ENCODE assay signal across 9 cellular contexts in the genomic region with DNA sequence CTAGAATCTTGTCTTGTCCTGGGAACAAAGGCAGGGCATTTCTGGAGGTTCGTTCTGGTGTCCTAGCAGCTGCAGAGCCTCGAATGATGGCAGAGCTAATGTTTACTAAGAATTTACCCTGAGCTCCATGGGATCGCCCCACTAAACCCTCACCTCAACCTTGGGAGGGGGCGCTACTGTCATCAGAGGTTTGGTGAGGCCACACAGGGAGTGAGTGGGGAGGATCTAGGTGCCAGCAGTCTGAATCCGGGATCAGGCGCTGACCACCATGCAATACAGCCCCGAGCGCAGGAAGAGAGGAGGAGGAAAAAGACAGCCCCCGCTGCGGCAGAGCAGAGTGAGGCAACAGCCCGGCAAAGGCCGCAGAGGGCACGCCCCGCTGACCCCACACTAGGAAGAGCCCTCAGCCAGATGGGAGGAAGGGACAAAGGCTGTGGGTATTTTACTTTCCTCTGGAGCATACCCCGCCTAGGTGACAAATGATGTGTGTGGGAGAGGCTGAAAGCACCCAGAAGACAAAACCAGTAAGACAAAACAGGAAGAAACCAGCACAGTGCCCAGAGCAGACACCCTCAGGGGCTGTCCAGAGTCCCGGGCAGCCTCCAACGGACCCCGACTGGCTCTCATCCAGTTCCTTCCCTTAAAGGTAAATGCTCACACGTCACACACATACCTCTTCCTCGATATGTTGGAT.
DNase-seq lines count a peak whose midpoint lies in the region; ATAC-seq, FAIRE-seq and TF ChIP-seq lines count a peak whose summit lies in the region.
"Had no signal": no experiment of that assay in that cellular context is flagged by ENCODE, and none has a peak within 500 bp of the region (broad histone marks: within the 10 kb centered on the region; RNA-seq: fewer than 3 reads in every experiment).

No MANE protein-coding gene starts in this region.

- H3K36me3 Mint-ChIP-seq in chondrocyte (ENCODE audit: low read depth): no peaks in the 10 kb centered on the region

- no peak overlapping the region for H2BK120ac ChIP-seq in mesenchymal stem cell (ENCODE audit: low read depth, low read length)

- no peak overlapping the region for H2AK5ac ChIP-seq in mesenchymal stem cell (ENCODE audit: low read length, severe bottlenecking)

- H3K4me3 Mint-ChIP-seq in chondrocyte (ENCODE audit: unreplicated experiment): no peak overlapping the region

- H3K27me3 ChIP-seq in osteoblast (ENCODE audit: insufficient read depth, low read length) (no peaks in the 10 kb centered on the region), mesenchymal stem cell (ENCODE audit: control insufficient read depth in 1 of 2, insufficient read depth in 1 of 2, low read length in 2 of 2) (no peaks in the 10 kb centered on the region)

- H3K4me2 ChIP-seq in osteoblast (ENCODE audit: insufficient read depth, low read length): peak overlapping the region; percentile 34
- no peak overlapping the region for H3K4me2 ChIP-seq in mesenchymal stem cell (ENCODE audit: low read length, poor library complexity, severe bottlenecking)
- H3K4me2 ChIP-seq: A549 had no signal

- H3K4me3 ChIP-seq in osteoblast (ENCODE audit: insufficient read depth, low read length) (no peak overlapping the region), mesenchymal stem cell (ENCODE audit: insufficient read depth in 1 of 2, low read depth in 1 of 2, low read length in 2 of 2) (peak overlapping the region in 1 of 2 experiments; percentile 26)
- H3K4me3 ChIP-seq: A549 had no signal

- no peak for FAIRE-seq in RCC 7860 (lab: Jason Lieb, UNC)
- FAIRE-seq: A549 had no signal

- no peak overlapping the region for H4K8ac ChIP-seq in mesenchymal stem cell (ENCODE audit: low read length)

- H3K36me3 ChIP-seq in osteoblast (ENCODE audit: insufficient read depth, low read length) (no peaks in the 10 kb centered on the region), mesenchymal stem cell (ENCODE audit: control insufficient read depth in 1 of 2, insufficient read depth in 2 of 2, low read depth in 1 of 2, low read length in 2 of 2) (peaks cover 3 to 24% of the 10 kb centered on the region in 2 experiments)

- DNase-seq in activated CD4-positive, CD25-positive, alpha-beta regulatory T cell (lab: John Stamatoyannopoulos, UW): no peak
- DNase-seq in HuH-7.5 (ENCODE audit: low spot score) (peak; percentile 77), chondrocyte (ENCODE audit: low spot score) (no peak), osteoblast (ENCODE audit: insufficient read length, low spot score, missing footprints) (no peak), mesenchymal stem cell (no peak), RCC 7860 (ENCODE audit: low spot score) (no peak)

- peaks cover 42% of the 10 kb centered on the region for H4K20me1 ChIP-seq in osteoblast (ENCODE audit: insufficient read depth, low read length)

- H3K4me1 ChIP-seq in osteoblast (ENCODE audit: insufficient read depth, low read length) (peaks cover 14% of the 10 kb centered on the region), mesenchymal stem cell (ENCODE audit: control insufficient read depth, insufficient read depth, low read depth, low read length) (peaks cover 5% of the 10 kb centered on the region)
- H3K4me1 ChIP-seq: A549 had no signal

- no peak overlapping the region for H3K4ac ChIP-seq in mesenchymal stem cell (ENCODE audit: low read depth in 1 of 2, low read length in 2 of 2)

- no peak overlapping the region for H4K91ac ChIP-seq in mesenchymal stem cell (ENCODE audit: low read length)

- ATAC-seq in activated CD4-positive, CD25-positive, alpha-beta regulatory T cell treated with anti-CD3 and anti-CD28 coated beads, Interleukin-2, amount 50 U/mL, for 24 hours: peak; percentile 34 to 47
- no peak for ATAC-seq in HG02970 (IDR thresholded peaks at IDR 0.05; ENCODE audit: low FRiP score, unreplicated experiment)
- ATAC-seq: A549 had no signal

- no peaks in the 10 kb centered on the region for H3K9me3 Mint-ChIP-seq in chondrocyte (ENCODE audit: low read depth)

- peak overlapping the region in 1 of 2 experiments; percentile 30 for H3K18ac ChIP-seq in mesenchymal stem cell (ENCODE audit: low read depth in 1 of 2, low read length in 2 of 2)

- H2AFZ ChIP-seq in osteoblast (ENCODE audit: low read length): no peak overlapping the region
- no peak overlapping the region for H2AFZ ChIP-seq in mesenchymal stem cell (ENCODE audit: low read depth, low read length)

- H3K9ac ChIP-seq in mesenchymal stem cell (ENCODE audit: low read length): no peak overlapping the region

- TF ChIP-seq CTCF in chondrocyte (IDR thresholded peaks at IDR 0.05) (no peak), osteoblast (IDR thresholded peaks at IDR 0.05; ENCODE audit: extremely low read depth, low read depth, low read length) (no peak)

- H2BK15ac ChIP-seq in mesenchymal stem cell (ENCODE audit: low read depth, poor library complexity, severe bottlenecking): no peak overlapping the region

- H3K27me3 Mint-ChIP-seq in chondrocyte (ENCODE audit: low read depth): no peaks in the 10 kb centered on the region

- H3K9me3 ChIP-seq in osteoblast (ENCODE audit: low read depth, low read length) (no peaks in the 10 kb centered on the region), mesenchymal stem cell (ENCODE audit: control insufficient read depth, low read length) (no peaks in the 10 kb centered on the region)
- H3K9me3 ChIP-seq: A549 had no signal

- H3K27ac ChIP-seq in osteoblast (ENCODE audit: low read depth, low read length): no peak overlapping the region
- H3K27ac ChIP-seq in mesenchymal stem cell (ENCODE audit: low read length, poor library complexity, severe bottlenecking): no peak overlapping the region
- H3K27ac ChIP-seq: A549 had no signal

- no peak overlapping the region for H2BK5ac ChIP-seq in mesenchymal stem cell (ENCODE audit: low read depth, low read length, poor library complexity, severe bottlenecking)

- H3K27ac Mint-ChIP-seq in chondrocyte (ENCODE audit: unreplicated experiment): peak overlapping the region; percentile 13

- H3K23ac ChIP-seq in mesenchymal stem cell (ENCODE audit: low read length in 2 of 2): no peak overlapping the region

- H3K14ac ChIP-seq in mesenchymal stem cell (ENCODE audit: low read length in 2 of 2): no peak overlapping the region

- peaks cover 59% of the 10 kb centered on the region for H3K79me1 ChIP-seq in mesenchymal stem cell (replicated peaks; ENCODE audit: low read length, poor library complexity, severe bottlenecking)

- 78% methylated on average over 19 of the region's 20 CpGs for WGBS in mesenchymal stem cell

- H3K4me1 Mint-ChIP-seq in chondrocyte (ENCODE audit: low read depth): peaks cover 14% of the 10 kb centered on the region

- no peaks in the 10 kb centered on the region for H3K79me2 ChIP-seq in osteoblast (ENCODE audit: insufficient read depth, low read length)

- no peak overlapping the region for H2BK12ac ChIP-seq in mesenchymal stem cell (ENCODE audit: low read length in 2 of 2)
